In genomic region chr12:128418944-128419343, GRCh38 we compare ENCODE assay signal across 22 cellular contexts.
"Had no signal": no experiment of that assay in that cellular context is flagged by ENCODE, and none has a peak within 500 bp of the region (broad histone marks: within the 10 kb centered on the region; RNA-seq: fewer than 3 reads in every experiment).

No MANE protein-coding gene starts in this region.

- DNase-seq: dorsolateral prefrontal cortex; effector CD4-positive, alpha-beta T cell; foreskin fibroblast; kidney; left colon; natural killer cell; pancreas; retina; sigmoid colon; stimulated activated CD4-positive, alpha-beta T cell treated with anti-CD3 and anti-CD28 coated beads, Interleukin-2, amount 100 ng/mL, for 24 hours; stimulated activated CD4-positive, alpha-beta T cell treated with anti-CD3 and anti-CD28 coated beads, Interleukin-4, amount 100 ng/mL, for 24 hours; stimulated activated naive CD4-positive, alpha-beta T cell treated with Interleukin-2 at 50 U/mL for 16 hours; stomach; thyroid gland; trophoblast cell had no signal

- H3K27ac ChIP-seq: dorsolateral prefrontal cortex, gastroesophageal sphincter, neutrophil, pancreas, sigmoid colon, stomach, thyroid gland, vagina had no signal

- H3K27ac Mint-ChIP-seq: memory B cell; natural killer cell; stimulated activated effector memory CD8-positive, alpha-beta T cell treated with anti-CD3 and anti-CD28 coated beads, Interleukin-12 subunit alpha, Interleukin-12 subunit beta, amount 100 ng/mL, for 72 hours had no signal

- H3K4me1 ChIP-seq: gastroesophageal sphincter, pancreas, sigmoid colon, stomach, thyroid gland, vagina had no signal

- H3K4me3 ChIP-seq: dorsolateral prefrontal cortex, gastroesophageal sphincter, lung, pancreas, sigmoid colon, stomach, thyroid gland, vagina had no signal

- ATAC-seq: gastroesophageal sphincter; left colon; natural killer cell; stimulated activated effector memory CD8-positive, alpha-beta T cell treated with anti-CD3 and anti-CD28 coated beads, Interleukin-12 subunit alpha, Interleukin-12 subunit beta, amount 100 ng/mL, for 72 hours had no signal

- H3K4me1 Mint-ChIP-seq: memory B cell; natural killer cell; stimulated activated effector memory CD8-positive, alpha-beta T cell treated with anti-CD3 and anti-CD28 coated beads, Interleukin-12 subunit alpha, Interleukin-12 subunit beta, amount 100 ng/mL, for 72 hours had no signal

- H3K36me3 Mint-ChIP-seq: memory B cell; natural killer cell; stimulated activated effector memory CD8-positive, alpha-beta T cell treated with anti-CD3 and anti-CD28 coated beads, Interleukin-12 subunit alpha, Interleukin-12 subunit beta, amount 100 ng/mL, for 72 hours had no signal

- H3K9me3 ChIP-seq: gastroesophageal sphincter, neutrophil, pancreas, sigmoid colon, stomach, thyroid gland, vagina had no signal

- H3K9me3 Mint-ChIP-seq: natural killer cell; neural crest cell; stimulated activated effector memory CD8-positive, alpha-beta T cell treated with anti-CD3 and anti-CD28 coated beads, Interleukin-12 subunit alpha, Interleukin-12 subunit beta, amount 100 ng/mL, for 72 hours had no signal

- H3K4me3 Mint-ChIP-seq: memory B cell; natural killer cell; neural crest cell; stimulated activated effector memory CD8-positive, alpha-beta T cell treated with anti-CD3 and anti-CD28 coated beads, Interleukin-12 subunit alpha, Interleukin-12 subunit beta, amount 100 ng/mL, for 72 hours had no signal

- H3K36me3 ChIP-seq: gastroesophageal sphincter, neutrophil, pancreas, sigmoid colon, stomach, thyroid gland, vagina had no signal

- H3K27me3 ChIP-seq: neutrophil, pancreas, sigmoid colon, thyroid gland, vagina had no signal
